ENCODE assay signal across 10 cellular contexts in genomic region chr6:167683028-167683862, GRCh38.
DNase-seq lines count a peak whose midpoint lies in the region; ATAC-seq, FAIRE-seq and TF ChIP-seq lines count a peak whose summit lies in the region.
"Had no signal": no experiment of that assay in that cellular context is flagged by ENCODE, and none has a peak within 500 bp of the region (broad histone marks: within the 10 kb centered on the region; RNA-seq: fewer than 3 reads in every experiment).

No MANE protein-coding gene starts in this region.

- CTCF ChIA-PET in A673 (lab: Charles Lee): no interaction called here

- no peaks in the 10 kb centered on the region for H3K4me1 Mint-ChIP-seq in activated T-cell treated with anti-CD3 and anti-CD28 coated beads, Interleukin-2, amount 50 U/mL, for 72 hours (ENCODE audit: low read depth)

- no peak for TF ChIP-seq POLR2A in sigmoid colon (IDR thresholded peaks at IDR 0.05)

- H3K9ac ChIP-seq in kidney (ENCODE audit: low read length in 2 of 2): no peak overlapping the region
- H3K9ac ChIP-seq: KMS-11 had no signal

- TF ChIP-seq CTCF in cardiac fibroblast (IDR thresholded peaks at IDR 0.05; ENCODE audit: low read depth, low read length) (no peak), kidney (IDR thresholded peaks at IDR 0.05; ENCODE audit: borderline replicate concordance, extremely low read depth, insufficient read depth) (no peak), sigmoid colon (IDR thresholded peaks at IDR 0.05) (no peak), A673 (conservative IDR thresholded peaks at IDR 0.05; ENCODE audit: low read depth, low read length) (no peak)

- no peaks in the 10 kb centered on the region for H3K36me3 Mint-ChIP-seq in activated T-cell treated with anti-CD3 and anti-CD28 coated beads, Interleukin-2, amount 50 U/mL, for 72 hours (ENCODE audit: insufficient read depth in 2 of 2)

- DNase-seq in HT1080 (ENCODE audit: low read depth) (peak; percentile 97), cardiac fibroblast (ENCODE audit: low read depth in 2 of 2) (peak; percentile 83 to 95), kidney (peak; percentile 85), sigmoid colon (peak; percentile 83), A673 (ENCODE audit: low spot score) (no peak)
- no peak for DNase-seq in activated effector memory CD4-positive, alpha-beta T cell treated with anti-CD3 and anti-CD28 coated beads, Interleukin-2, amount 50 U/mL, for 16 hours
- no peak for DNase-seq in activated T-cell treated with anti-CD3 and anti-CD28 coated beads, Interleukin-2, amount 50 U/mL, for 72 hours
- DNase-seq: effector CD8-positive, alpha-beta T cell had no signal

- peak; percentile 55 for FAIRE-seq in kidney (lab: Jason Lieb, UNC)

- H3K4me1 ChIP-seq in kidney (ENCODE audit: control insufficient read depth in 1 of 2, insufficient read depth in 1 of 2, low read depth in 1 of 2, low read length in 2 of 2) (peaks cover 4 to 8% of the 10 kb centered on the region in 2 donors), sigmoid colon (peaks cover 0 to 22% (median 19%) of the 10 kb centered on the region in 4 donors), A673 (ENCODE audit: insufficient read depth, low read length, poor library complexity, severe bottlenecking) (peaks cover 8% of the 10 kb centered on the region)

- no peak overlapping the region for H3K4me3 Mint-ChIP-seq in activated T-cell treated with anti-CD3 and anti-CD28 coated beads, Interleukin-2, amount 50 U/mL, for 72 hours

- POLR2A ChIA-PET in A673 (lab: Charles Lee; ENCODE audit: low non-redundant PET): no interaction called here

- peak overlapping the region in 1 of 2 donors; percentile 93 for H3K27ac ChIP-seq in kidney (ENCODE audit: low read depth in 2 of 2, low read length in 2 of 2)
- peak overlapping the region; percentile 27 to 57 (median 47) for H3K27ac ChIP-seq in sigmoid colon
- H3K27ac ChIP-seq in A673 (ENCODE audit: low read depth, low read length, poor library complexity, severe bottlenecking): no peak overlapping the region
- H3K27ac ChIP-seq: KMS-11 had no signal

- no peak for TF ChIP-seq EP300 in sigmoid colon (IDR thresholded peaks at IDR 0.05)

- H3K9me3 Mint-ChIP-seq in activated T-cell treated with anti-CD3 and anti-CD28 coated beads, Interleukin-2, amount 50 U/mL, for 72 hours: peaks cover 0 to 5% of the 10 kb centered on the region in 2 donors

- intact Hi-C loops in kidney (cut with DNase I) (no loop called here), sigmoid colon (cut with DNase I) (no loop called here), A673 (cut with micrococcal nuclease; ENCODE audit: unreplicated experiment) (no loop called here)

- no peak for ATAC-seq in activated T-cell treated with anti-CD3 and anti-CD28 coated beads, Interleukin-2, amount 50 U/mL, for 72 hours (replicated peaks in 1 of 2)
- ATAC-seq in GM21723 (IDR thresholded peaks at IDR 0.05; ENCODE audit: unreplicated experiment): no peak

- no peak overlapping the region for H3K27ac Mint-ChIP-seq in activated T-cell treated with anti-CD3 and anti-CD28 coated beads, Interleukin-2, amount 50 U/mL, for 72 hours

- no TSS peak for BruUV-seq in A673 (replicated peaks; lab: Mats Ljungman, UMichigan)

- H3K9me3 ChIP-seq in kidney (ENCODE audit: control insufficient read depth in 1 of 2, low read length in 2 of 2) (no peaks in the 10 kb centered on the region), sigmoid colon (no peaks in the 10 kb centered on the region), A673 (ENCODE audit: low read depth, low read length, poor library complexity, severe bottlenecking) (no peaks in the 10 kb centered on the region)

- H3K27me3 ChIP-seq in sigmoid colon (peaks cover 0 to 11% (median 10%) of the 10 kb centered on the region in 3 donors), A673 (replicated peaks; ENCODE audit: insufficient read depth, low read depth, low read length, poor library complexity) (no peaks in the 10 kb centered on the region)

- peaks cover 68% of the 10 kb centered on the region for H3K27me3 Mint-ChIP-seq in activated T-cell treated with anti-CD3 and anti-CD28 coated beads, Interleukin-2, amount 50 U/mL, for 72 hours (ENCODE audit: low read depth)

- no peaks in the 10 kb centered on the region for H3K36me3 ChIP-seq in kidney (ENCODE audit: control insufficient read depth in 1 of 2, insufficient read depth in 2 of 2, low read length in 2 of 2)
- H3K36me3 ChIP-seq in sigmoid colon: no peaks in the 10 kb centered on the region
- H3K36me3 ChIP-seq in A673 (ENCODE audit: insufficient read depth, low read length, poor library complexity, severe bottlenecking): no peaks in the 10 kb centered on the region

- no peak overlapping the region for H3K4me3 ChIP-seq in cardiac fibroblast (replicated peaks in 1 of 2; ENCODE audit: low read depth in 2 of 2, low read length in 2 of 2)
- no peak overlapping the region for H3K4me3 ChIP-seq in kidney (ENCODE audit: low read length in 2 of 2)
- no peak overlapping the region for H3K4me3 ChIP-seq in sigmoid colon
- H3K4me3 ChIP-seq in A673 (ENCODE audit: low read depth, low read length, poor library complexity, severe bottlenecking): no peak overlapping the region

- 46 to 70% methylated on average over 19 of the region's 19 CpGs for WGBS in sigmoid colon, 2 donors

Comparison
In these comparisons a context has a peak if more than half of its experiments do, and no peak if none do; other contexts are left out.
1. DNase-seq: peak in HT1080 (single experiment), cardiac fibroblast (2 of 2), kidney (single experiment) and sigmoid colon (single experiment); none in activated effector memory CD4-positive, alpha-beta T cell treated with anti-CD3 and anti-CD28 coated beads, Interleukin-2, amount 50 U/mL, for 16 hours (single experiment), activated T-cell treated with anti-CD3 and anti-CD28 coated beads, Interleukin-2, amount 50 U/mL, for 72 hours (0 of 2) and A673 (single experiment).